ENCODE assay signal across 11 cellular contexts in the genomic region with DNA sequence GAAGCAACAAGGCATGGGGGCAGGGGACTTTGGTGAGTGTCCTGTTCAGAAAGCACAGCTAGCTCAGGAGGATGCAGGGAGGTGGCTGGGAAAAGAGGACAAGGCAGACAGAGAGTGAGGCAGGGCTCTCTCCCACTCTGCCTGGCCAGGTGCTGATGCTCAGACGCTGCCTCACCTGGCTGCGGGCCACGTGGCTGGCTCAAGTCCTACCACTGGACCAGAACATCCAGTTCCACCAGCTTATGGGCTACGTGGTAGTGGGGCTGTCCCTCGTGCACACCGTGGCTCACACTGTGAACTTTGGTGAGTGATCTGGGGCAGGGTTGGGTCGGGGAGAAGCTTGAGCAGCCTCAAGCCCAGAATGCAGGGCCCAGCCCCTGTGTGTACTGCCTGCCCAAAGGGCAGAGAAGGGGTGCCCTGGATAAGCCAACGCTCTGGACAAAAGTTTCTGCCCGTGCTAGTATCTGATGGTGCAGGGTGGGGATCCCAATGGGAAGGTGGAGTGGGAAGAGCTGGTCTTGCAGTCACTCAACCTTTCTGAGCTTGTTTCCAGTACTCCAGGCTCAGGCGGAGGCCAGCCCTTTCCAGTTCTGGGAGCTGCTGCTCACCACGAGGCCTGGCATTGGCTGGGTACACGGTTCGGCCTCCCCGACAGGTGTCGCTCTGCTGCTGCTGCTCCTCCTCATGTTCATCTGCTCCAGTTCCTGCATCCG. TPM values are rescaled to one million over a fixed set of nuclear protein-coding genes. Genes with fewer than 3 reads are reported as not detected.
A peak's percentile ranks its signal among the peaks of the same experiment; 100 is the strongest.
DNase-seq lines count a peak whose midpoint lies in the region; ATAC-seq and TF ChIP-seq lines count a peak whose summit lies in the region.
"Had no signal": no experiment of that assay in that cellular context is flagged by ENCODE, and none has a peak within 500 bp of the region (broad histone marks: within the 10 kb centered on the region; RNA-seq: fewer than 3 reads in every experiment).

No MANE protein-coding gene starts in this region.

- peak; percentile 37 for TF ChIP-seq CTCF in hepatocyte (IDR thresholded peaks at IDR 0.05; ENCODE audit: poor library complexity)
- peak in 1 of 2 donors; percentile 26 for TF ChIP-seq CTCF in suprapubic skin (IDR thresholded peaks at IDR 0.05)
- TF ChIP-seq CTCF in Caco-2 (IDR thresholded peaks at IDR 0.05; ENCODE audit: insufficient read depth in 1 of 2, low read depth in 1 of 2, low read length in 1 of 2, severe bottlenecking in 1 of 2, unreplicated experiment in 1 of 2) = no peak

- H3K4me3 Mint-ChIP-seq in activated T-cell treated with anti-CD3 and anti-CD28 coated beads, Interleukin-2, amount 50 U/mL, for 72 hours = no peak overlapping the region
- H3K4me3 Mint-ChIP-seq in Caco-2 (ENCODE audit: unreplicated experiment) = no peak overlapping the region

- no peak overlapping the region for H3K27ac ChIP-seq in hepatocyte
- peak overlapping the region; percentile 14 for H3K27ac ChIP-seq in suprapubic skin
- H3K27ac ChIP-seq: gastrocnemius medialis had no signal

- H3K36me3 ChIP-seq in hepatocyte (replicated peaks; ENCODE audit: insufficient read depth, low read depth) (no peaks in the 10 kb centered on the region), suprapubic skin (no peaks in the 10 kb centered on the region), Caco-2 (ENCODE audit: control insufficient read depth, insufficient read depth, low read length) (no peaks in the 10 kb centered on the region)
- H3K36me3 ChIP-seq: gastrocnemius medialis had no signal

- POLR2A ChIA-PET in Caco-2 (lab: Charles Lee) = no interaction called here

- H3K4me3 ChIP-seq in hepatocyte = no peak overlapping the region
- H3K4me3 ChIP-seq in suprapubic skin = no peak overlapping the region
- no peak overlapping the region for H3K4me3 ChIP-seq in Caco-2 (ENCODE audit: low read depth, low read length)
- H3K4me3 ChIP-seq: gastrocnemius medialis had no signal

- H4K20me1 ChIP-seq in hepatocyte (ENCODE audit: insufficient read depth, poor library complexity, severe bottlenecking) = no peaks in the 10 kb centered on the region

- H3K9me3 ChIP-seq in hepatocyte (ENCODE audit: low read depth) (no peaks in the 10 kb centered on the region), suprapubic skin (no peaks in the 10 kb centered on the region), Caco-2 (no peaks in the 10 kb centered on the region)
- H3K9me3 ChIP-seq: gastrocnemius medialis had no signal

- TF ChIP-seq POLR2A in suprapubic skin (IDR thresholded peaks at IDR 0.05) = no peak

- CTCF ChIA-PET in Caco-2 (lab: Charles Lee) = interaction anchor here (1.5 kb wide), 1 partner anchor 10 kb away, joined by 6 read pairs; no protein-coding TSS in a partner anchor

- peaks cover 46% of the 10 kb centered on the region for H3K27me3 Mint-ChIP-seq in activated T-cell treated with anti-CD3 and anti-CD28 coated beads, Interleukin-2, amount 50 U/mL, for 72 hours (ENCODE audit: low read depth)
- H3K27me3 Mint-ChIP-seq in Caco-2 (ENCODE audit: insufficient read depth, unreplicated experiment) = no peaks in the 10 kb centered on the region

- no peaks in the 10 kb centered on the region for H3K79me2 ChIP-seq in hepatocyte

- H3K9me2 ChIP-seq in hepatocyte (replicated peaks; ENCODE audit: insufficient read depth) = no peaks in the 10 kb centered on the region

- TF ChIP-seq EP300 in suprapubic skin (IDR thresholded peaks at IDR 0.05) = no peak

- intact Hi-C loops in Caco-2 (cut with micrococcal nuclease; ENCODE audit: unreplicated experiment) = no loop called here

- peak; percentile 33 to 51 for ATAC-seq in activated T-cell treated with anti-CD3 and anti-CD28 coated beads, Interleukin-2, amount 50 U/mL, for 72 hours (replicated peaks in 1 of 2)
- no peak for ATAC-seq in HG02970 (IDR thresholded peaks at IDR 0.05; ENCODE audit: low FRiP score, unreplicated experiment)
- ATAC-seq: gastrocnemius medialis had no signal

- no peaks in the 10 kb centered on the region for H3K4me1 ChIP-seq in hepatocyte (ENCODE audit: insufficient read depth)
- H3K4me1 ChIP-seq in suprapubic skin = peaks cover 11% of the 10 kb centered on the region
- no peaks in the 10 kb centered on the region for H3K4me1 ChIP-seq in Caco-2
- H3K4me1 ChIP-seq: gastrocnemius medialis had no signal

- H2AFZ ChIP-seq in hepatocyte = no peak overlapping the region

- H3K4me1 Mint-ChIP-seq in activated T-cell treated with anti-CD3 and anti-CD28 coated beads, Interleukin-2, amount 50 U/mL, for 72 hours (ENCODE audit: low read depth) = peaks cover 25% of the 10 kb centered on the region
- no peaks in the 10 kb centered on the region for H3K4me1 Mint-ChIP-seq in Caco-2 (ENCODE audit: low read depth, unreplicated experiment)

- H3K36me3 Mint-ChIP-seq in activated T-cell treated with anti-CD3 and anti-CD28 coated beads, Interleukin-2, amount 50 U/mL, for 72 hours (ENCODE audit: insufficient read depth in 2 of 2) = no peaks in the 10 kb centered on the region
- no peaks in the 10 kb centered on the region for H3K36me3 Mint-ChIP-seq in Caco-2 (ENCODE audit: insufficient read depth, unreplicated experiment)
- H3K36me3 Mint-ChIP-seq: activated naive CD4-positive, alpha-beta T cell treated with anti-CD3 and anti-CD28 coated beads, Interleukin-2, amount 50 U/mL, for 72 hours had no signal

- peak; percentile 19 to 23 for DNase-seq in activated T-cell treated with anti-CD3 and anti-CD28 coated beads, Interleukin-2, amount 50 U/mL, for 72 hours
- no peak for DNase-seq in activated T-cell treated with anti-CD3 and anti-CD28 coated beads, Interleukin-2, amount 50 U/mL, for 1 hour
- DNase-seq in RPMI8226 = peak; percentile 77
- peak; percentile 43 for DNase-seq in hepatocyte (ENCODE audit: low spot score)
- no peak for DNase-seq in suprapubic skin (ENCODE audit: low spot score in 2 of 2)
- DNase-seq in COR-L47 (lab: John Stamatoyannopoulos, UW) = no peak
- DNase-seq in Caco-2 = no peak
- DNase-seq: gastrocnemius medialis, NCI-H1105 had no signal

- H3K4me2 ChIP-seq in hepatocyte = no peak overlapping the region

- 58% methylated on average over 16 of the region's 16 CpGs for WGBS in hepatocyte (ENCODE audit: low lambda C conversion rate, missing lambda C conversion rate)
- WGBS in suprapubic skin = 34% methylated on average over 15 of the region's 16 CpGs

- no TSS peak for BruUV-seq in Caco-2 (replicated peaks; lab: Mats Ljungman, UMichigan)

- H3K27me3 ChIP-seq in hepatocyte (no peaks in the 10 kb centered on the region), suprapubic skin (peaks cover 8% of the 10 kb centered on the region), Caco-2 (replicated peaks; ENCODE audit: control insufficient read depth, insufficient read depth, low read length) (no peaks in the 10 kb centered on the region; the same call in 1 of the 2 replicates)

- no peak overlapping the region for H3K27ac Mint-ChIP-seq in activated T-cell treated with anti-CD3 and anti-CD28 coated beads, Interleukin-2, amount 50 U/mL, for 72 hours
- H3K27ac Mint-ChIP-seq in Caco-2 (ENCODE audit: unreplicated experiment) = no peak overlapping the region
- H3K27ac Mint-ChIP-seq: activated naive CD4-positive, alpha-beta T cell treated with anti-CD3 and anti-CD28 coated beads, Interleukin-2, amount 50 U/mL, for 72 hours had no signal

- no peaks in the 10 kb centered on the region for H3K9me3 Mint-ChIP-seq in activated T-cell treated with anti-CD3 and anti-CD28 coated beads, Interleukin-2, amount 50 U/mL, for 72 hours
- H3K9me3 Mint-ChIP-seq in Caco-2 (ENCODE audit: unreplicated experiment) = no peaks in the 10 kb centered on the region
- H3K9me3 Mint-ChIP-seq: activated naive CD4-positive, alpha-beta T cell treated with anti-CD3 and anti-CD28 coated beads, Interleukin-2, amount 50 U/mL, for 72 hours had no signal

RNA-seq across cellular contexts. Expression of a gene that starts 20.9 kb away (rescaled TPM):
- not detected for total RNA-seq in activated T-cell treated with anti-CD3 and anti-CD28 coated beads, Interleukin-2, amount 50 U/mL, for 72 hours
- total RNA-seq in hepatocyte (0.13 TPM in 1 of 2 replicates, not detected in the other), suprapubic skin (1 to 10 TPM in 1 of 4 donors, not detected in 3; 1.6 TPM), Caco-2 (2022) (0.05 TPM in 1 of 2 replicates, not detected in the other)
- not detected in 2 replicates for polyA plus RNA-seq in hepatocyte
- total RNA-seq: gastrocnemius medialis had no signal

Comparison
In these comparisons a context has a peak if more than half of its experiments do, and no peak if none do; other contexts are left out.
1. DNase-seq: peak in activated T-cell treated with anti-CD3 and anti-CD28 coated beads, Interleukin-2, amount 50 U/mL, for 72 hours (2 of 2), RPMI8226 (single experiment) and hepatocyte (single experiment); none in activated T-cell treated with anti-CD3 and anti-CD28 coated beads, Interleukin-2, amount 50 U/mL, for 1 hour (single experiment), suprapubic skin (0 of 2), COR-L47 (single experiment) and Caco-2 (0 of 2).